11 cellular contexts compared by ENCODE assay signal in genomic region chr13:44402902-44403719, GRCh38. TPM values are rescaled to one million over a fixed set of nuclear protein-coding genes. Genes with fewer than 3 reads are reported as not detected.
A peak's percentile ranks its signal among the peaks of the same experiment; 100 is the strongest.
DNase-seq lines count a peak whose midpoint lies in the region; ATAC-seq lines count a peak whose summit lies in the region.
"Had no signal": no experiment of that assay in that cellular context is flagged by ENCODE, and none has a peak within 500 bp of the region (broad histone marks: within the 10 kb centered on the region; RNA-seq: fewer than 3 reads in every experiment).

No MANE protein-coding gene starts in this region.

- intact Hi-C loops in sciatic nerve (cut with DNase I) = no loop called here

- no peaks in the 10 kb centered on the region for H3K9me3 ChIP-seq in iPS-20b (ENCODE audit: insufficient read depth, low read depth, low read length)
- H3K9me3 ChIP-seq: adrenal gland had no signal

- DNase-seq in HT-29 (ENCODE audit: low spot score) (peak; percentile 91), NCI-H345 (lab: John Stamatoyannopoulos, UW) (peak; percentile 72), sciatic nerve (ENCODE audit: low spot score) (peak; percentile 43), D341Med (ENCODE audit: low spot score) (no peak), SIG-M5 (lab: John Stamatoyannopoulos, UW) (no peak)
- DNase-seq: adrenal gland; MV-4-11; stimulated activated CD8-positive, alpha-beta memory T cell treated with anti-CD3 and anti-CD28 coated beads, Interleukin-4, amount 100 ng/mL, for 48 hours; T1000 had no signal

- peak overlapping the region; percentile 58; the same call in 1 of the 2 replicates for H3K9ac ChIP-seq in iPS-20b (ENCODE audit: low read depth, low read length)

- H3K27ac ChIP-seq in iPS-20b (ENCODE audit: low read length) = no peak overlapping the region
- H3K27ac ChIP-seq: adrenal gland had no signal

- H3K27me3 ChIP-seq in iPS-20b (ENCODE audit: insufficient read depth, low read length) = peaks cover 9% of the 10 kb centered on the region; the same call in 1 of the 2 replicates

- ATAC-seq in sciatic nerve = no peak
- no peak for ATAC-seq in GM18867 (IDR thresholded peaks at IDR 0.05; ENCODE audit: unreplicated experiment)

- peak overlapping the region; percentile 51 for H3K4me3 ChIP-seq in iPS-20b (ENCODE audit: low read length)
- H3K4me3 ChIP-seq: adrenal gland had no signal

- no peaks in the 10 kb centered on the region for H3K36me3 ChIP-seq in iPS-20b (ENCODE audit: insufficient read depth, low read depth, low read length)
- H3K36me3 ChIP-seq: adrenal gland had no signal

- H3K4me1 ChIP-seq in iPS-20b (ENCODE audit: insufficient read depth, low read length) = peaks cover 51% of the 10 kb centered on the region
- H3K4me1 ChIP-seq: adrenal gland had no signal

RNA-seq across cellular contexts. Expression of gene SERP2, which starts 29.5 kb away (rescaled TPM):
- 5.4 and 7.7 TPM in 2 replicates for total RNA-seq in HT-29 (2014; rRNA removed; shearing (Covaris generic))
- 9.6 TPM for total RNA-seq in sciatic nerve

Comparison
In these comparisons a context has a peak if more than half of its experiments do, and no peak if none do; other contexts are left out.
1. DNase-seq: peak in HT-29 (single experiment), NCI-H345 (single experiment) and sciatic nerve (single experiment); none in D341Med (single experiment) and SIG-M5 (single experiment).